In genomic region chr5:127070243-127070642, GRCh38 we compare ENCODE assay signal across 20 cellular contexts. TPM values are rescaled to one million over a fixed set of nuclear protein-coding genes. Genes with fewer than 3 reads are reported as not detected.
"Had no signal": no experiment of that assay in that cellular context is flagged by ENCODE, and none has a peak within 500 bp of the region (broad histone marks: within the 10 kb centered on the region; RNA-seq: fewer than 3 reads in every experiment).

No MANE protein-coding gene starts in this region.

- H3K9me3 ChIP-seq: gastrocnemius medialis, mucosa of descending colon, testis, tibial nerve, upper lobe of right lung, vagina had no signal

- H3K9me3 Mint-ChIP-seq: central memory CD8-positive, alpha-beta T cell; immature natural killer cell; neural crest cell had no signal

- H3K4me1 ChIP-seq: vagina had no signal

- H3K36me3 ChIP-seq: gastrocnemius medialis, tibial nerve, upper lobe of right lung, vagina had no signal

- H3K27ac Mint-ChIP-seq: stimulated activated naive B cell treated with anti-CD40 and anti-IgM and Interleukin-4, amounts not matched to agents 10 μg/mL and 1 μg/mL and 100 μg/mL, for 72 hours; stimulated activated naive CD8-positive, alpha-beta T cell treated with anti-CD3 and anti-CD28 coated beads, Interleukin-15, amount 100 ng/mL, for 72 hours had no signal

- H3K27me3 Mint-ChIP-seq: central memory CD8-positive, alpha-beta T cell; naive thymus-derived CD8-positive, alpha-beta T cell; stimulated activated naive B cell treated with anti-CD40 and anti-IgM and Interleukin-4, amounts not matched to agents 10 μg/mL and 1 μg/mL and 100 μg/mL, for 72 hours; stimulated activated naive CD8-positive, alpha-beta T cell treated with anti-CD3 and anti-CD28 coated beads, Interleukin-15, amount 100 ng/mL, for 72 hours had no signal

- H3K4me2 ChIP-seq: smooth muscle cell had no signal

- H3K4me3 Mint-ChIP-seq: central memory CD8-positive, alpha-beta T cell; immature natural killer cell; neural crest cell; stimulated activated naive B cell treated with anti-CD40 and anti-IgM and Interleukin-4, amounts not matched to agents 10 μg/mL and 1 μg/mL and 100 μg/mL, for 72 hours; stimulated activated naive CD8-positive, alpha-beta T cell treated with anti-CD3 and anti-CD28 coated beads, Interleukin-15, amount 100 ng/mL, for 72 hours had no signal

- H3K27ac ChIP-seq: testis, tibial nerve, upper lobe of right lung, vagina had no signal

- H3K4me1 Mint-ChIP-seq: neural crest cell had no signal

- DNase-seq: cortex of kidney; gastrocnemius medialis; glutamatergic neuron; immature natural killer cell; left cardiac atrium; left ventricle myocardium superior; mucosa of descending colon; naive thymus-derived CD8-positive, alpha-beta T cell; right cardiac atrium; stimulated activated CD4-positive, alpha-beta T cell treated with anti-CD3 and anti-CD28 coated beads, Interleukin-2, amount 100 ng/mL, for 24 hours; stimulated activated CD4-positive, alpha-beta T cell treated with anti-CD3 and anti-CD28 coated beads, Interleukin-4, amount 100 ng/mL, for 4 hours; stimulated activated naive B cell treated with anti-CD40 and anti-IgM and Interleukin-4, amounts not matched to agents 10 μg/mL and 1 μg/mL and 100 μg/mL, for 72 hours; stimulated activated naive CD8-positive, alpha-beta T cell treated with anti-CD3 and anti-CD28 coated beads, Interleukin-15, amount 100 ng/mL, for 72 hours; testis; upper lobe of right lung had no signal

- H3K27me3 ChIP-seq: gastrocnemius medialis, testis, tibial nerve, upper lobe of right lung, vagina had no signal

- ATAC-seq: left cardiac atrium; left ventricle myocardium superior; mucosa of descending colon; naive thymus-derived CD8-positive, alpha-beta T cell; stimulated activated naive B cell treated with anti-CD40 and anti-IgM and Interleukin-4, amounts not matched to agents 10 μg/mL and 1 μg/mL and 100 μg/mL, for 72 hours; stimulated activated naive CD8-positive, alpha-beta T cell treated with anti-CD3 and anti-CD28 coated beads, Interleukin-15, amount 100 ng/mL, for 72 hours; upper lobe of right lung had no signal

- H3K4me3 ChIP-seq: gastrocnemius medialis, mucosa of descending colon, smooth muscle cell, testis, tibial nerve, upper lobe of right lung, vagina had no signal

RNA-seq across cellular contexts. Expression of gene C5orf63, which starts 3.1 kb away (rescaled TPM):
- total RNA-seq: smooth muscle cell had no signal
